In the genomic region with DNA sequence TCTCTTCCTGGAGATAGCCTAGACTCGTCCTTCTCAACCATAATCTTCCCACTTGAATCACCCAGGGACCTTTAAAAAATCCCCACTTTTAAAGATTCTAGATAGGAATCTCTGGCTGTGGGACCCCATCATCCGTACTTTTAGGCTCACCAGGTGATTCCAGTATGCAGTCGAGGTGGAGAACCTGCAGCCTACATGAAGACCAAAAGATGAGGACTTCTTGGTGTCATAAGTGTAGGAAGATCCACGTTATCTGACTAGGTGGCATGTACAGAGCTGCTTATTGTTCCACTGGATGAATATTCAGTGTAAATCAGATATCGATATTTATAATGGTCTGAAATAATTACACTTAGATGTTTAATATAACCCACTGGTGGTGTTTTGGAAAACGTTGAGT, we compare ENCODE assay signal across 14 cellular contexts. TPM values are rescaled to one million over a fixed set of nuclear protein-coding genes. Genes with fewer than 3 reads are reported as not detected.
DNase-seq lines count a peak whose midpoint lies in the region; ATAC-seq and TF ChIP-seq lines count a peak whose summit lies in the region.
"Had no signal": no experiment of that assay in that cellular context is flagged by ENCODE, and none has a peak within 500 bp of the region (broad histone marks: within the 10 kb centered on the region; RNA-seq: fewer than 3 reads in every experiment).

No MANE protein-coding gene starts in this region.

- no peaks in the 10 kb centered on the region for H3K27me3 ChIP-seq in breast epithelium
- no peaks in the 10 kb centered on the region for H3K27me3 ChIP-seq in lower lobe of right lung (ENCODE audit: low read depth)
- H3K27me3 ChIP-seq in upper lobe of left lung: no peaks in the 10 kb centered on the region
- peaks cover 60% of the 10 kb centered on the region for H3K27me3 ChIP-seq in neural progenitor cell
- H3K27me3 ChIP-seq: ascending aorta had no signal

- WGBS in upper lobe of left lung, 2 donors: 61 to 65% methylated on average over 6 of the region's 6 CpGs

- TF ChIP-seq CTCF in breast epithelium (IDR thresholded peaks at IDR 0.05): no peak
- TF ChIP-seq CTCF in MCF 10A (IDR thresholded peaks at IDR 0.05; ENCODE audit: unreplicated experiment): no peak
- no peak for TF ChIP-seq CTCF in lower lobe of right lung (IDR thresholded peaks at IDR 0.05)
- TF ChIP-seq CTCF in upper lobe of left lung (IDR thresholded peaks at IDR 0.05): no peak
- no peak for TF ChIP-seq CTCF in neural progenitor cell (IDR thresholded peaks at IDR 0.05)

- H3K9me3 ChIP-seq in breast epithelium (peaks cover 0 to 6% of the 10 kb centered on the region in 2 donors), lower lobe of right lung (no peaks in the 10 kb centered on the region), upper lobe of left lung (no peaks in the 10 kb centered on the region), neural progenitor cell (ENCODE audit: low read depth) (peaks cover 4% of the 10 kb centered on the region)

- POLR2A ChIA-PET in MCF 10A (lab: Yijun Ruan, JAX): interaction anchor here (0.6 to 3.8 kb wide), 7 partner anchors 8 to 146 kb away, joined by 3 to 38 read pairs (median 6); no protein-coding TSS in a partner anchor

- intact Hi-C loops in breast epithelium (cut with DNase I; ENCODE audit: low total_unique reads): no loop called here
- intact Hi-C loops in MCF 10A (cut with micrococcal nuclease): no loop called here
- intact Hi-C loops in lower lobe of right lung (cut with DNase I): no loop called here

- no peaks in the 10 kb centered on the region for H3K9me3 Mint-ChIP-seq in MCF 10A (ENCODE audit: unreplicated experiment)
- no peaks in the 10 kb centered on the region for H3K9me3 Mint-ChIP-seq in activated T-helper 17 cell treated with anti-CD3 and anti-CD28 coated beads, Interleukin-2, amount 50 U/mL, for 72 hours
- H3K9me3 Mint-ChIP-seq in neural progenitor cell: peaks cover 19% of the 10 kb centered on the region

- no peak for TF ChIP-seq EP300 in upper lobe of left lung (IDR thresholded peaks at IDR 0.05)

- H3K4me3 ChIP-seq in breast epithelium (peak overlapping the region in 2 of 3 donors; percentile 74 to 87), lower lobe of right lung (peak overlapping the region; percentile 79), upper lobe of left lung (peak overlapping the region; percentile 7 to 87 (median 78)), neural progenitor cell (no peak overlapping the region)

- no peaks in the 10 kb centered on the region for H3F3A ChIP-seq in neural progenitor cell (ENCODE audit: low read depth)

- DNase-seq in breast epithelium (ENCODE audit: low spot score in 2 of 2): no peak
- DNase-seq in MCF 10A (ENCODE audit: unreplicated experiment): no peak
- DNase-seq in lower lobe of right lung: no peak
- DNase-seq in upper lobe of left lung: no peak
- DNase-seq in neural progenitor cell (ENCODE audit: low spot score): no peak
- DNase-seq in NCI-H2227 (lab: John Stamatoyannopoulos, UW; ENCODE audit: unreplicated experiment): no peak
- DNase-seq: activated CD4-positive, alpha-beta T cell treated with anti-CD3 and anti-CD28 coated beads, Interleukin-2, amount 50 U/mL, for 48 hours; endodermal cell; NCI-H2029 treated with DMSO at 0.1 percent for 48 hours; NK-92 treated with Interleukin-12 subunit alpha and Interleukin-12 subunit beta, amount 100 ng/mL, for 24 hours had no signal

- H3K27ac Mint-ChIP-seq in MCF 10A (ENCODE audit: low read depth, unreplicated experiment) (no peak overlapping the region), neural progenitor cell (no peak overlapping the region)
- H3K27ac Mint-ChIP-seq in activated T-helper 17 cell treated with anti-CD3 and anti-CD28 coated beads, Interleukin-2, amount 50 U/mL, for 72 hours: peak overlapping the region; percentile 90
- H3K27ac Mint-ChIP-seq: endodermal cell, mesothelial cell of epicardium had no signal

- H2AFZ ChIP-seq in neural progenitor cell (replicated peaks): no peak overlapping the region

- H3K36me3 Mint-ChIP-seq in MCF 10A (ENCODE audit: insufficient read depth, unreplicated experiment) (no peaks in the 10 kb centered on the region), neural progenitor cell (no peaks in the 10 kb centered on the region)
- peaks cover 65% of the 10 kb centered on the region for H3K36me3 Mint-ChIP-seq in activated T-helper 17 cell treated with anti-CD3 and anti-CD28 coated beads, Interleukin-2, amount 50 U/mL, for 72 hours (ENCODE audit: low read depth)

- no TSS peak for BruUV-seq in MCF 10A (replicated peaks; lab: Mats Ljungman, UMichigan)

- H3K36me3 ChIP-seq in breast epithelium: no peaks in the 10 kb centered on the region
- no peaks in the 10 kb centered on the region for H3K36me3 ChIP-seq in lower lobe of right lung
- no peaks in the 10 kb centered on the region for H3K36me3 ChIP-seq in upper lobe of left lung
- H3K36me3 ChIP-seq in neural progenitor cell: no peaks in the 10 kb centered on the region
- H3K36me3 ChIP-seq: ascending aorta had no signal

- H3K4me3 Mint-ChIP-seq in MCF 10A (ENCODE audit: unreplicated experiment) (no peak overlapping the region), neural progenitor cell (no peak overlapping the region)
- H3K4me3 Mint-ChIP-seq in activated T-helper 17 cell treated with anti-CD3 and anti-CD28 coated beads, Interleukin-2, amount 50 U/mL, for 72 hours: peak overlapping the region; percentile 92
- H3K4me3 Mint-ChIP-seq: endodermal cell, mesothelial cell of epicardium had no signal

- ATAC-seq in activated T-helper 17 cell treated with anti-CD3 and anti-CD28 coated beads, Interleukin-2, amount 50 U/mL, for 72 hours (replicated peaks): no peak
- ATAC-seq in lower lobe of right lung: no peak
- ATAC-seq in upper lobe of left lung (ENCODE audit: low FRiP score in 2 of 2): no peak
- ATAC-seq in GM21717 (IDR thresholded peaks at IDR 0.05; ENCODE audit: unreplicated experiment): no peak

- H3K4me1 Mint-ChIP-seq in MCF 10A (ENCODE audit: insufficient read depth, unreplicated experiment): peaks cover 23% of the 10 kb centered on the region
- H3K4me1 Mint-ChIP-seq in activated T-helper 17 cell treated with anti-CD3 and anti-CD28 coated beads, Interleukin-2, amount 50 U/mL, for 72 hours: peaks cover 33% of the 10 kb centered on the region
- H3K4me1 Mint-ChIP-seq in neural progenitor cell: peaks cover 10% of the 10 kb centered on the region

- CTCF ChIA-PET in MCF 10A (lab: Yijun Ruan, JAX): interaction anchor here (0.9 kb wide), 1 partner anchor 495 kb away, joined by 3 read pairs; no protein-coding TSS in a partner anchor

- H3K4me2 ChIP-seq in neural progenitor cell: no peak overlapping the region

- no peaks in the 10 kb centered on the region for H3K79me2 ChIP-seq in neural progenitor cell (ENCODE audit: low read depth)

- H3K4me1 ChIP-seq in breast epithelium (no peaks in the 10 kb centered on the region), lower lobe of right lung (peaks cover 25% of the 10 kb centered on the region), upper lobe of left lung (peaks cover 0 to 29% (median 12%) of the 10 kb centered on the region in 4 donors), neural progenitor cell (peaks cover 12% of the 10 kb centered on the region)

- H3K9ac ChIP-seq in neural progenitor cell: no peak overlapping the region

- H3K27ac ChIP-seq in breast epithelium: peak overlapping the region; percentile 5 to 94
- peak overlapping the region; percentile 89 for H3K27ac ChIP-seq in lower lobe of right lung
- peak overlapping the region; percentile 89 to 93 (median 92) for H3K27ac ChIP-seq in upper lobe of left lung
- H3K27ac ChIP-seq in neural progenitor cell: no peak overlapping the region
- H3K27ac ChIP-seq: ascending aorta had no signal

- H4K20me1 ChIP-seq in neural progenitor cell (ENCODE audit: low read depth): no peaks in the 10 kb centered on the region

- TF ChIP-seq POLR2A in breast epithelium (IDR thresholded peaks at IDR 0.05): no peak
- no peak for TF ChIP-seq POLR2A in upper lobe of left lung (IDR thresholded peaks at IDR 0.05)

- H3K27me3 Mint-ChIP-seq in MCF 10A (ENCODE audit: insufficient read depth, unreplicated experiment): no peaks in the 10 kb centered on the region
- H3K27me3 Mint-ChIP-seq in activated T-helper 17 cell treated with anti-CD3 and anti-CD28 coated beads, Interleukin-2, amount 50 U/mL, for 72 hours: no peaks in the 10 kb centered on the region
- peaks cover 25% of the 10 kb centered on the region for H3K27me3 Mint-ChIP-seq in neural progenitor cell (ENCODE audit: insufficient read depth, low read depth)

RNA-seq across cellular contexts. Expression of gene PRKCH, which starts 2.6 kb away (rescaled TPM):
- 10 to 100 TPM; 27.0 to 41.3 (median 34.0) TPM for total RNA-seq in breast epithelium
- total RNA-seq in MCF 10A (2022): 10.4 and 12.4 TPM in 2 replicates
- total RNA-seq in activated T-helper 17 cell treated with anti-CD3 and anti-CD28 coated beads, Interleukin-2, amount 50 U/mL, for 72 hours: 100 to 1,000 TPM; 127 to 148 TPM
- total RNA-seq in lower lobe of right lung: 60.9 TPM
- total RNA-seq in upper lobe of left lung: 100 to 1,000 TPM in 1 of 6 donors, 10 to 100 TPM in 5; 54.0 to 102 (median 76.6) TPM
- 0.22 and 1.3 TPM in 2 replicates for total RNA-seq in neural progenitor cell (ENCODE audit: low replicate concordance)

RNA-seq across cellular contexts. Expression of gene TMEM30B, which starts 42.8 kb away (rescaled TPM):
- total RNA-seq in breast epithelium: 10 to 100 TPM in 2 of 3 donors, 1 to 10 TPM in 1; 5.0 to 36.7 (median 20.0) TPM
- total RNA-seq in MCF 10A (2022): 0.09 and 0.22 TPM in 2 replicates
- total RNA-seq in activated T-helper 17 cell treated with anti-CD3 and anti-CD28 coated beads, Interleukin-2, amount 50 U/mL, for 72 hours: 1 to 10 TPM in 1 of 2 donors, under 1 TPM in 1; 0.77 to 1.0 TPM
- total RNA-seq in lower lobe of right lung: 20.3 TPM
- 10 to 100 TPM; 15.7 to 59.7 (median 26.4) TPM for total RNA-seq in upper lobe of left lung
- 0.07 and 0.09 TPM in 2 replicates for total RNA-seq in neural progenitor cell (ENCODE audit: low replicate concordance)
